In the genomic region with DNA sequence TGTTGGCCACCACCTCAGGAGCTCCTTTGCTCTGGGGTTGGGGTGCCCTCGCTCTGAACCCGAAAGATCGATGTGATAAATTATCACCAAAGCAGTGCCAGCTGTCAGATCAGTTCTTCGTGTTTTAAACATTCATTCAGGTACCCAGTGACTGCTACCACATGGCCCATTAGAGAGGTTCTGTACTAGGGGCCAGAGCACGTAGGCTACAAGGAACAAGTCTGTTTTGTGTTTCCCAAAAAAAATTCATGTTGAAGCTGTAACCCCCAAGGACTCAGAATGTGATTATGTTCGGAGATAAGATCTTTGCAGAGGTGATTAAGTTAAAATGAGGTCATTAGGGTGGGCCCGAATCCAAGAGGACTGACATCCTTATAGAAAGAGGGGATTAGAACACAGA, we compare ENCODE assay signal across 20 cellular contexts.
DNase-seq lines count a peak whose midpoint lies in the region; ATAC-seq and TF ChIP-seq lines count a peak whose summit lies in the region.
"Had no signal": no experiment of that assay in that cellular context is flagged by ENCODE, and none has a peak within 500 bp of the region (broad histone marks: within the 10 kb centered on the region; RNA-seq: fewer than 3 reads in every experiment).

No MANE protein-coding gene starts in this region.

- H3K27ac ChIP-seq in body of pancreas: peak overlapping the region in 2 of 4 donors; percentile 50 to 64
- H3K27ac ChIP-seq: 22Rv1; BLaER1 treated with 17β-estradiol and CSF1 and Interleukin-3, amounts not matched to agents 10 nM and 100 nM had no signal

- H3K27me3 ChIP-seq in body of pancreas (no peaks in the 10 kb centered on the region), Caco-2 (replicated peaks; ENCODE audit: control insufficient read depth, insufficient read depth, low read length) (no peaks in the 10 kb centered on the region)

- no peak overlapping the region for H3K4me3 ChIP-seq in body of pancreas
- no peak overlapping the region for H3K4me3 ChIP-seq in Caco-2 (ENCODE audit: low read depth, low read length)
- H3K4me3 ChIP-seq: BLaER1 treated with 17β-estradiol and CSF1 and Interleukin-3, amounts not matched to agents 10 nM and 100 nM; GM23338 had no signal

- H3K9me3 ChIP-seq in body of pancreas (peaks cover 0 to 8% (median 0%) of the 10 kb centered on the region in 3 donors), Caco-2 (no peaks in the 10 kb centered on the region)

- CTCF ChIA-PET in Caco-2 (lab: Charles Lee): no interaction called here

- TF ChIP-seq POLR2A in body of pancreas (IDR thresholded peaks at IDR 0.05): no peak

- DNase-seq in NCI-H82 (lab: John Stamatoyannopoulos, UW) (peak; percentile 68), NCI-H82 treated with DMSO at 0.1 percent for 48 hours (lab: John Stamatoyannopoulos, UW; ENCODE audit: unreplicated experiment) (no peak), body of pancreas (peak in 2 of 4 donors; percentile 20 to 50), type B pancreatic cell (ENCODE audit: extremely low spot score, unreplicated experiment) (no peak), Caco-2 (no peak), NCI-H1092 (lab: John Stamatoyannopoulos, UW) (no peak)
- DNase-seq in T-helper 2 cell treated with Interferon-gamma antibody and Interleukin-4, amounts not matched to agents 5 μg/mL and 100 μg/mL, for 36 hours (ENCODE audit: low spot score): no peak
- DNase-seq: Calu3; CD4-positive, alpha-beta T cell; CD8-positive, alpha-beta memory T cell; DMS53; GF-D8; H9 had no signal

- H3K36me3 Mint-ChIP-seq in type B pancreatic cell (no peaks in the 10 kb centered on the region), Caco-2 (ENCODE audit: insufficient read depth, unreplicated experiment) (no peaks in the 10 kb centered on the region)
- H3K36me3 Mint-ChIP-seq in T-helper 2 cell treated with Interferon-gamma antibody and Interleukin-4, amounts not matched to agents 5 μg/mL and 100 μg/mL, for 36 hours (ENCODE audit: low read depth): no peaks in the 10 kb centered on the region
- H3K36me3 Mint-ChIP-seq: CD14-positive monocyte had no signal

- no peak for TF ChIP-seq CTCF in body of pancreas (IDR thresholded peaks at IDR 0.05)
- no peak for TF ChIP-seq CTCF in type B pancreatic cell (conservative IDR thresholded peaks at IDR 0.05)
- no peak for TF ChIP-seq CTCF in Caco-2 (IDR thresholded peaks at IDR 0.05; ENCODE audit: insufficient read depth in 1 of 2, low read depth in 1 of 2, low read length in 1 of 2, severe bottlenecking in 1 of 2, unreplicated experiment in 1 of 2)

- 37 to 40% methylated on average over 7 of the region's 7 CpGs for WGBS in body of pancreas, 2 donors

- H3K9me3 Mint-ChIP-seq in type B pancreatic cell: peaks cover 8% of the 10 kb centered on the region
- peaks cover 5% of the 10 kb centered on the region for H3K9me3 Mint-ChIP-seq in T-helper 2 cell treated with Interferon-gamma antibody and Interleukin-4, amounts not matched to agents 5 μg/mL and 100 μg/mL, for 36 hours
- H3K9me3 Mint-ChIP-seq in Caco-2 (ENCODE audit: unreplicated experiment): no peaks in the 10 kb centered on the region
- H3K9me3 Mint-ChIP-seq: CD4-positive, alpha-beta T cell had no signal

- POLR2A ChIA-PET in Caco-2 (lab: Charles Lee): no interaction called here

- H3K4me1 Mint-ChIP-seq in type B pancreatic cell (ENCODE audit: unreplicated experiment) (peaks cover 22% of the 10 kb centered on the region), Caco-2 (ENCODE audit: low read depth, unreplicated experiment) (no peaks in the 10 kb centered on the region)
- peaks cover 6% of the 10 kb centered on the region for H3K4me1 Mint-ChIP-seq in T-helper 2 cell treated with Interferon-gamma antibody and Interleukin-4, amounts not matched to agents 5 μg/mL and 100 μg/mL, for 36 hours (ENCODE audit: low read depth)
- H3K4me1 Mint-ChIP-seq: B cell, CD14-positive monocyte, GM23338 had no signal

- H3K27me3 Mint-ChIP-seq in type B pancreatic cell: peaks cover 28% of the 10 kb centered on the region
- no peaks in the 10 kb centered on the region for H3K27me3 Mint-ChIP-seq in T-helper 2 cell treated with Interferon-gamma antibody and Interleukin-4, amounts not matched to agents 5 μg/mL and 100 μg/mL, for 36 hours (ENCODE audit: low read depth)
- peaks cover 3% of the 10 kb centered on the region for H3K27me3 Mint-ChIP-seq in Caco-2 (ENCODE audit: insufficient read depth, unreplicated experiment)
- H3K27me3 Mint-ChIP-seq: B cell had no signal

- H3K36me3 ChIP-seq in body of pancreas (replicated peaks in 1 of 2; ENCODE audit: insufficient read depth in 1 of 2, low read depth in 2 of 2): no peaks in the 10 kb centered on the region
- H3K36me3 ChIP-seq in Caco-2 (ENCODE audit: control insufficient read depth, insufficient read depth, low read length): no peaks in the 10 kb centered on the region
- H3K36me3 ChIP-seq: BLaER1 treated with 17β-estradiol and CSF1 and Interleukin-3, amounts not matched to agents 10 nM and 100 nM had no signal

- intact Hi-C loops in body of pancreas (cut with DNase I): no loop called here
- intact Hi-C loops in Caco-2 (cut with micrococcal nuclease; ENCODE audit: unreplicated experiment): no loop called here

- H3K27ac Mint-ChIP-seq in type B pancreatic cell (peak overlapping the region; percentile 11), Caco-2 (ENCODE audit: unreplicated experiment) (no peak overlapping the region)
- no peak overlapping the region for H3K27ac Mint-ChIP-seq in T-helper 2 cell treated with Interferon-gamma antibody and Interleukin-4, amounts not matched to agents 5 μg/mL and 100 μg/mL, for 36 hours
- H3K27ac Mint-ChIP-seq: B cell; CD14-positive monocyte; CD4-positive, alpha-beta T cell; CD8-positive, alpha-beta memory T cell; GM23338 had no signal

- BruUV-seq in Caco-2 (replicated peaks; lab: Mats Ljungman, UMichigan): no TSS peak

- ATAC-seq in SK-N-SH treated with all-trans-retinoic acid at 6 μM for 48 hours (no peak; the same call in 2 of the 3 replicates), body of pancreas (peak; percentile 60)
- ATAC-seq: GM23338, HCT116 had no signal

- peak overlapping the region; percentile 24 for H3K4me3 Mint-ChIP-seq in type B pancreatic cell
- no peak overlapping the region for H3K4me3 Mint-ChIP-seq in T-helper 2 cell treated with Interferon-gamma antibody and Interleukin-4, amounts not matched to agents 5 μg/mL and 100 μg/mL, for 36 hours
- H3K4me3 Mint-ChIP-seq in Caco-2 (ENCODE audit: unreplicated experiment): no peak overlapping the region
- H3K4me3 Mint-ChIP-seq: B cell; CD14-positive monocyte; CD4-positive, alpha-beta T cell; GM23338; H9 had no signal

- no peaks in the 10 kb centered on the region for H3K4me1 ChIP-seq in body of pancreas
- H3K4me1 ChIP-seq in Caco-2: no peaks in the 10 kb centered on the region

TF ChIP-seq in SK-N-SH treated with all-trans-retinoic acid at 6 μM for 48 hours, 23 proteins besides CTCF, POLR2A, EP300 and RAD21 (continues in another document):
- TF ChIP-seq ZFP30 (CRISPR knock-in tag; IDR thresholded peaks at IDR 0.05) (no peak), ARNTL (CRISPR knock-in tag; IDR thresholded peaks at IDR 0.05; ENCODE audit: borderline replicate concordance, low read depth) (no peak), RARB (CRISPR knock-in tag; IDR thresholded peaks at IDR 0.05) (no peak), TCF4 (CRISPR knock-in tag; IDR thresholded peaks at IDR 0.05; ENCODE audit: borderline replicate concordance) (peak; percentile 98), ZC3H10 (CRISPR knock-in tag; IDR thresholded peaks at IDR 0.05) (no peak)
- TF ChIP-seq, protein P1, sequence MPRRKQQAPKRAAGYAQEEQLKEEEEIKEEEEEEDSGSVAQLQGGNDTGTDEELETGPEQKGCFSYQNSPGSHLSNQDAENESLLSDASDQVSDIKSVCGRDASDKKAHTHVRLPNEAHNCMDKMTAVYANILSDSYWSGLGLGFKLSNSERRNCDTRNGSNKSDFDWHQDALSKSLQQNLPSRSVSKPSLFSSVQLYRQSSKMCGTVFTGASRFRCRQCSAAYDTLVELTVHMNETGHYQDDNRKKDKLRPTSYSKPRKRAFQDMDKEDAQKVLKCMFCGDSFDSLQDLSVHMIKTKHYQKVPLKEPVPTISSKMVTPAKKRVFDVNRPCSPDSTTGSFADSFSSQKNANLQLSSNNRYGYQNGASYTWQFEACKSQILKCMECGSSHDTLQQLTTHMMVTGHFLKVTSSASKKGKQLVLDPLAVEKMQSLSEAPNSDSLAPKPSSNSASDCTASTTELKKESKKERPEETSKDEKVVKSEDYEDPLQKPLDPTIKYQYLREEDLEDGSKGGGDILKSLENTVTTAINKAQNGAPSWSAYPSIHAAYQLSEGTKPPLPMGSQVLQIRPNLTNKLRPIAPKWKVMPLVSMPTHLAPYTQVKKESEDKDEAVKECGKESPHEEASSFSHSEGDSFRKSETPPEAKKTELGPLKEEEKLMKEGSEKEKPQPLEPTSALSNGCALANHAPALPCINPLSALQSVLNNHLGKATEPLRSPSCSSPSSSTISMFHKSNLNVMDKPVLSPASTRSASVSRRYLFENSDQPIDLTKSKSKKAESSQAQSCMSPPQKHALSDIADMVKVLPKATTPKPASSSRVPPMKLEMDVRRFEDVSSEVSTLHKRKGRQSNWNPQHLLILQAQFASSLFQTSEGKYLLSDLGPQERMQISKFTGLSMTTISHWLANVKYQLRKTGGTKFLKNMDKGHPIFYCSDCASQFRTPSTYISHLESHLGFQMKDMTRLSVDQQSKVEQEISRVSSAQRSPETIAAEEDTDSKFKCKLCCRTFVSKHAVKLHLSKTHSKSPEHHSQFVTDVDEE (CRISPR knock-in tag; IDR thresholded peaks at IDR 0.05): peak; percentile 87; the same call in 1 of the 2 replicates
- TF ChIP-seq, protein P2, sequence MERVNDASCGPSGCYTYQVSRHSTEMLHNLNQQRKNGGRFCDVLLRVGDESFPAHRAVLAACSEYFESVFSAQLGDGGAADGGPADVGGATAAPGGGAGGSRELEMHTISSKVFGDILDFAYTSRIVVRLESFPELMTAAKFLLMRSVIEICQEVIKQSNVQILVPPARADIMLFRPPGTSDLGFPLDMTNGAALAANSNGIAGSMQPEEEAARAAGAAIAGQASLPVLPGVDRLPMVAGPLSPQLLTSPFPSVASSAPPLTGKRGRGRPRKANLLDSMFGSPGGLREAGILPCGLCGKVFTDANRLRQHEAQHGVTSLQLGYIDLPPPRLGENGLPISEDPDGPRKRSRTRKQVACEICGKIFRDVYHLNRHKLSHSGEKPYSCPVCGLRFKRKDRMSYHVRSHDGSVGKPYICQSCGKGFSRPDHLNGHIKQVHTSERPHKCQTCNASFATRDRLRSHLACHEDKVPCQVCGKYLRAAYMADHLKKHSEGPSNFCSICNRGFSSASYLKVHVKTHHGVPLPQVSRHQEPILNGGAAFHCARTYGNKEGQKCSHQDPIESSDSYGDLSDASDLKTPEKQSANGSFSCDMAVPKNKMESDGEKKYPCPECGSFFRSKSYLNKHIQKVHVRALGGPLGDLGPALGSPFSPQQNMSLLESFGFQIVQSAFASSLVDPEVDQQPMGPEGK (CRISPR knock-in tag; IDR thresholded peaks at IDR 0.05; ENCODE audit: borderline replicate concordance): no peak
